In genomic region chr1:217115404-217116380, GRCh38 we compare ENCODE assay signal across 23 cellular contexts.
"Had no signal": no experiment of that assay in that cellular context is flagged by ENCODE, and none has a peak within 500 bp of the region (broad histone marks: within the 10 kb centered on the region; RNA-seq: fewer than 3 reads in every experiment).

No MANE protein-coding gene starts in this region.

- H3K4me1 ChIP-seq: lower lobe of right lung, sigmoid colon, testis, upper lobe of right lung had no signal

- ATAC-seq: activated CD8-positive, alpha-beta T cell treated with anti-CD3 and anti-CD28 coated beads for 36 hours; activated T-helper 17 cell treated with anti-CD3 and anti-CD28 coated beads, Interleukin-2, amount 50 U/mL, for 72 hours; lower lobe of right lung; stimulated activated memory B cell treated with anti-CD40 and anti-IgM and Interleukin-4, amounts not matched to agents 10 μg/mL and 1 μg/mL and 100 μg/mL, for 72 hours; upper lobe of right lung had no signal

- H3K27me3 ChIP-seq: cardiac muscle cell, sigmoid colon, testis, upper lobe of right lung had no signal

- FAIRE-seq: endothelial cell of umbilical vein, islet of Langerhans had no signal

- H3K36me3 ChIP-seq: cardiac muscle cell, lower lobe of right lung, sigmoid colon, upper lobe of right lung had no signal

- H3K4me3 ChIP-seq: cardiac muscle cell, lower lobe of right lung, sigmoid colon, testis, upper lobe of right lung had no signal

- DNase-seq: activated CD4-positive, alpha-beta T cell treated with anti-CD3 and anti-CD28 coated beads for 48 hours; activated CD4-positive, CD25-positive, alpha-beta regulatory T cell; activated CD8-positive, alpha-beta T cell treated with anti-CD3 and anti-CD28 coated beads for 36 hours; activated naive CD4-positive, alpha-beta T cell; activated naive CD8-positive, alpha-beta T cell treated with anti-CD3 and anti-CD28 coated beads for 36 hours; activated T-cell treated with anti-CD3 and anti-CD28 coated beads, Interleukin-2, amount 50 U/mL, for 1 hour; amniotic stem cell; effector memory CD4-positive, alpha-beta T cell; foreskin fibroblast; hippocampal formation; lower lobe of right lung; nephron progenitor cell; nucleus accumbens; posterior cingulate gyrus; sigmoid colon; stimulated activated CD4-positive, alpha-beta T cell treated with anti-CD3 and anti-CD28 coated beads, Interleukin-4, amount 100 ng/mL, for 24 hours; testis; upper lobe of right lung had no signal

- H3K9me3 ChIP-seq: lower lobe of right lung, sigmoid colon, testis, upper lobe of right lung had no signal

- H3K27ac ChIP-seq: cardiac muscle cell, lower lobe of right lung, sigmoid colon, testis, upper lobe of right lung had no signal
